In genomic region chr2:71277536-71278103, GRCh38 we compare ENCODE assay signal across 8 cellular contexts. TPM values are rescaled to one million over a fixed set of nuclear protein-coding genes. Genes with fewer than 3 reads are reported as not detected.
DNase-seq lines count a peak whose midpoint lies in the region; ATAC-seq and TF ChIP-seq lines count a peak whose summit lies in the region.

No MANE protein-coding gene starts in this region.

- H3K36me3 ChIP-seq in CD4-positive, alpha-beta memory T cell (ENCODE audit: insufficient read depth, low read length): no peaks in the 10 kb centered on the region
- H3K36me3 ChIP-seq in H7 (replicated peaks; ENCODE audit: control insufficient read depth, insufficient read depth, low read length) (no peaks in the 10 kb centered on the region), heart left ventricle (no peaks in the 10 kb centered on the region), trophoblast cell (ENCODE audit: control insufficient read depth in 1 of 2, insufficient read depth in 2 of 2, low read length in 2 of 2) (no peaks in the 10 kb centered on the region)

- H4K91ac ChIP-seq in trophoblast cell (ENCODE audit: low read depth, low read length): no peak overlapping the region

- H3K4me1 Mint-ChIP-seq in CD4-positive, alpha-beta memory T cell: peaks cover 6 to 13% (median 9%) of the 10 kb centered on the region in 4 donors
- peaks cover 18% of the 10 kb centered on the region for H3K4me1 Mint-ChIP-seq in activated naive CD8-positive, alpha-beta T cell treated with anti-CD3 and anti-CD28 coated beads, Interleukin-2, amount 50 U/mL, for 24 hours

- peaks cover 29% of the 10 kb centered on the region for H3K27me3 ChIP-seq in CD4-positive, alpha-beta memory T cell (ENCODE audit: insufficient read depth, low read length)
- H3K27me3 ChIP-seq in H7 (ENCODE audit: control insufficient read depth, insufficient read depth, low read length) (peaks cover 12% of the 10 kb centered on the region), heart left ventricle (peaks cover 0 to 14% (median 0%) of the 10 kb centered on the region in 9 donors), trophoblast cell (ENCODE audit: insufficient read depth, low read length) (no peaks in the 10 kb centered on the region)

- H2BK12ac ChIP-seq in trophoblast cell (ENCODE audit: low read length): no peak overlapping the region

- no peak overlapping the region for H2AK5ac ChIP-seq in trophoblast cell (ENCODE audit: low read length)

- no peak overlapping the region for H4K8ac ChIP-seq in trophoblast cell (ENCODE audit: low read depth, low read length)

- intact Hi-C loops in CD4-positive, alpha-beta memory T cell (cut with micrococcal nuclease): loop anchor here (2.0 kb wide), 1 partner anchor 51 kb away; the partner anchor contains the start of gene PAIP2B
- intact Hi-C loops in heart left ventricle (cut with DNase I): loop anchor here in 9 of 10 donors (2.0 to 5.0 kb wide), 5 partner anchors 35 to 55 kb away; partner anchors contain the start of genes PAIP2B (in 5 of the 9) and ZNF638 (in 3 of the 9)

- H3K9ac ChIP-seq in trophoblast cell (ENCODE audit: low read length): no peak overlapping the region

- peak; percentile 20 for ATAC-seq in activated naive CD8-positive, alpha-beta T cell treated with anti-CD3 and anti-CD28 coated beads, Interleukin-2, amount 50 U/mL, for 24 hours
- peak; percentile 74 to 88 (median 80) for ATAC-seq in heart left ventricle
- no peak for ATAC-seq in HG03039 (IDR thresholded peaks at IDR 0.05; ENCODE audit: unreplicated experiment)
- no peak for ATAC-seq in omental fat pad (ENCODE audit: low FRiP score)

- DNase-seq in CD4-positive, alpha-beta memory T cell: peak in 2 of 5 donors; percentile 13 to 37
- DNase-seq in H7: peak; percentile 68
- peak; percentile 73 for DNase-seq in OCI-M1 (lab: John Stamatoyannopoulos, UW)
- peak; percentile 41 for DNase-seq in activated naive CD8-positive, alpha-beta T cell treated with anti-CD3 and anti-CD28 coated beads, Interleukin-2, amount 50 U/mL, for 24 hours
- DNase-seq in heart left ventricle: peak; percentile 63 to 84 (median 80)
- DNase-seq in trophoblast cell: peak; percentile 51 to 67
- no peak for DNase-seq in omental fat pad (ENCODE audit: low spot score)

- CTCF ChIA-PET in CD4-positive, alpha-beta memory T cell (lab: Charles Lee; ENCODE audit: partially characterized antibody): interaction anchor here (1.1 to 1.2 kb wide), 3 partner anchors 21 to 177 kb away, joined by 3 to 4 read pairs (median 4); no protein-coding TSS in a partner anchor

- H3K9me3 Mint-ChIP-seq in CD4-positive, alpha-beta memory T cell: peaks cover 0 to 5% (median under 1%) of the 10 kb centered on the region in 8 donors
- H3K9me3 Mint-ChIP-seq in activated naive CD8-positive, alpha-beta T cell treated with anti-CD3 and anti-CD28 coated beads, Interleukin-2, amount 50 U/mL, for 24 hours: no peaks in the 10 kb centered on the region

- no peak overlapping the region for H3K27ac ChIP-seq in CD4-positive, alpha-beta memory T cell (ENCODE audit: low read depth, low read length)
- H3K27ac ChIP-seq in heart left ventricle (peak overlapping the region; percentile 62 to 94 (median 89)), trophoblast cell (ENCODE audit: low read depth, low read length) (no peak overlapping the region)

- H3K4me2 ChIP-seq in trophoblast cell (ENCODE audit: low read length): peak overlapping the region; percentile 21

- H3K14ac ChIP-seq in trophoblast cell (ENCODE audit: low read length): no peak overlapping the region

- peak in 11 of 12 donors; percentile 27 to 66 (median 46) for TF ChIP-seq CTCF in heart left ventricle (IDR thresholded peaks at IDR 0.05)
- no peak for TF ChIP-seq CTCF in omental fat pad (IDR thresholded peaks at IDR 0.05)

- POLR2A ChIA-PET in CD4-positive, alpha-beta memory T cell (lab: Charles Lee; ENCODE audit: partially characterized antibody): no interaction called here

- peak overlapping the region in 1 of 7 donors; percentile 45 for H3K27ac Mint-ChIP-seq in CD4-positive, alpha-beta memory T cell
- H3K27ac Mint-ChIP-seq in activated naive CD8-positive, alpha-beta T cell treated with anti-CD3 and anti-CD28 coated beads, Interleukin-2, amount 50 U/mL, for 24 hours: no peak overlapping the region

- no peak overlapping the region for H3K4ac ChIP-seq in trophoblast cell (ENCODE audit: low read depth, low read length)

- TF ChIP-seq POLR2A in heart left ventricle (IDR thresholded peaks at IDR 0.05): no peak

- WGBS in heart left ventricle, 4 donors: 1 to 4% (median 2%) methylated on average over 18 of the region's 18 CpGs
- WGBS in trophoblast cell (ENCODE audit: extremely low coverage, insufficient coverage, insufficient read length): no CpG with 5 or more reads among the region's 18 CpGs

- H3K79me2 ChIP-seq in trophoblast cell (ENCODE audit: control insufficient read depth, insufficient read depth, low read length, poor library complexity): peaks cover 2% of the 10 kb centered on the region

- peak overlapping the region; percentile 35 to 79 (median 72) for H3K4me3 Mint-ChIP-seq in CD4-positive, alpha-beta memory T cell
- H3K4me3 Mint-ChIP-seq in activated naive CD8-positive, alpha-beta T cell treated with anti-CD3 and anti-CD28 coated beads, Interleukin-2, amount 50 U/mL, for 24 hours: peak overlapping the region; percentile 79

- no peaks in the 10 kb centered on the region for H3K79me1 ChIP-seq in trophoblast cell (ENCODE audit: low read length)

- H3K27me3 Mint-ChIP-seq in CD4-positive, alpha-beta memory T cell: peaks cover 63 to 64% of the 10 kb centered on the region in 2 donors
- peaks cover 80% of the 10 kb centered on the region for H3K27me3 Mint-ChIP-seq in activated naive CD8-positive, alpha-beta T cell treated with anti-CD3 and anti-CD28 coated beads, Interleukin-2, amount 50 U/mL, for 24 hours

- no peak overlapping the region for H2BK5ac ChIP-seq in trophoblast cell (ENCODE audit: low read depth, low read length, poor library complexity)

- H3K18ac ChIP-seq in trophoblast cell (ENCODE audit: low read length): no peak overlapping the region

- H3K9me3 ChIP-seq in CD4-positive, alpha-beta memory T cell (ENCODE audit: control insufficient read depth in 1 of 2, low read length in 2 of 2): no peaks in the 10 kb centered on the region
- H3K9me3 ChIP-seq in heart left ventricle: peaks cover 0 to 5% (median 0%) of the 10 kb centered on the region in 12 donors
- H3K9me3 ChIP-seq in trophoblast cell (ENCODE audit: insufficient read depth, low read depth, low read length): peaks cover 6% of the 10 kb centered on the region

- peaks cover 18% of the 10 kb centered on the region for H3K4me1 ChIP-seq in CD4-positive, alpha-beta memory T cell (ENCODE audit: insufficient read depth, low read length)
- H3K4me1 ChIP-seq in heart left ventricle (peaks cover 0 to 48% (median 24%) of the 10 kb centered on the region in 12 donors), trophoblast cell (ENCODE audit: control insufficient read depth in 1 of 2, insufficient read depth in 2 of 2, low read length in 2 of 2) (peaks cover 5 to 6% of the 10 kb centered on the region in 2 experiments)

- no peak overlapping the region for H4K12ac ChIP-seq in trophoblast cell (ENCODE audit: low read depth, low read length)

- H3K23ac ChIP-seq in trophoblast cell (ENCODE audit: low read length): no peak overlapping the region

- no peak overlapping the region for H2AFZ ChIP-seq in trophoblast cell (ENCODE audit: insufficient read depth, low read length, poor library complexity)

- no peaks in the 10 kb centered on the region for H3K36me3 Mint-ChIP-seq in CD4-positive, alpha-beta memory T cell
- no peaks in the 10 kb centered on the region for H3K36me3 Mint-ChIP-seq in activated naive CD8-positive, alpha-beta T cell treated with anti-CD3 and anti-CD28 coated beads, Interleukin-2, amount 50 U/mL, for 24 hours (ENCODE audit: low read depth)

- H3K4me3 ChIP-seq in CD4-positive, alpha-beta memory T cell (ENCODE audit: low read length in 2 of 2): no peak overlapping the region
- H3K4me3 ChIP-seq in H7 (ENCODE audit: insufficient read depth, low read depth, low read length): peak overlapping the region; percentile 70
- peak overlapping the region; percentile 37 to 83 (median 64) for H3K4me3 ChIP-seq in heart left ventricle
- no peak overlapping the region for H3K4me3 ChIP-seq in trophoblast cell (ENCODE audit: low read depth, low read length)

- H2BK120ac ChIP-seq in trophoblast cell (ENCODE audit: insufficient read depth, low read length, poor library complexity): no peak overlapping the region

RNA-seq across cellular contexts. Expression of gene PAIP2B, which starts 50.7 kb away (rescaled TPM):
- 10 to 100 TPM in 1 of 2 experiments, 1 to 10 TPM in 1; 9.9 to 11.0 TPM for total RNA-seq in CD4-positive, alpha-beta memory T cell
- 1 to 10 TPM; 1.7 TPM for polyA plus RNA-seq in CD4-positive, alpha-beta memory T cell
- 3.7 and 5.7 TPM in 2 replicates for total RNA-seq in H7 (2014; rRNA removed; shearing (Covaris generic))
- total RNA-seq in heart left ventricle: 10 to 100 TPM; 38.3 to 89.0 (median 53.2) TPM
- 10 to 100 TPM; 11.9 to 22.2 TPM for polyA plus RNA-seq in heart left ventricle
- polyA plus RNA-seq in trophoblast cell (2013): 3.0 and 3.2 TPM in 2 replicates
- 1 to 10 TPM; 2.8 to 5.0 (median 4.0) TPM for total RNA-seq in omental fat pad

RNA-seq across cellular contexts. Expression of gene ZNF638, which starts 54.0 kb away (rescaled TPM):
- total RNA-seq in CD4-positive, alpha-beta memory T cell: 100 to 1,000 TPM; 167 TPM
- 10 to 100 TPM; 19.8 to 53.4 TPM for polyA plus RNA-seq in CD4-positive, alpha-beta memory T cell
- total RNA-seq in H7 (2014; rRNA removed; shearing (Covaris generic)): 101 and 134 TPM in 2 replicates
- 100 to 1,000 TPM in 1 of 9 donors, 10 to 100 TPM in 8; 61.1 to 100 (median 84.1) TPM for total RNA-seq in heart left ventricle
- polyA plus RNA-seq in heart left ventricle: 100 to 1,000 TPM in 1 of 2 donors, 10 to 100 TPM in 1; 48.6 to 118 TPM
- 95.9 and 99.0 TPM in 2 replicates for polyA plus RNA-seq in trophoblast cell (2013)
- total RNA-seq in omental fat pad: 100 to 1,000 TPM; 112 to 264 (median 128) TPM

Comparison
In these comparisons a context has a peak if more than half of its experiments do, and no peak if none do; other contexts are left out.
1. H3K27ac ChIP-seq: peak in heart left ventricle (12 of 12); none in CD4-positive, alpha-beta memory T cell (single experiment) and trophoblast cell (single experiment).
2. H3K4me3 ChIP-seq: peak in H7 (single experiment) and heart left ventricle (12 of 12); none in CD4-positive, alpha-beta memory T cell (0 of 2) and trophoblast cell (single experiment).
3. ATAC-seq: peak in activated naive CD8-positive, alpha-beta T cell treated with anti-CD3 and anti-CD28 coated beads, Interleukin-2, amount 50 U/mL, for 24 hours (single experiment) and heart left ventricle (4 of 4); none in HG03039 (single experiment) and omental fat pad (single experiment).
4. CTCF ChIP-seq: peak in heart left ventricle (11 of 12); none in omental fat pad (0 of 3).